Comparison of ENCODE assay signal across 8 cellular contexts in genomic region chr19:29671393-29672076, GRCh38. TPM values are rescaled to one million over a fixed set of nuclear protein-coding genes. Genes with fewer than 3 reads are reported as not detected.
A peak's percentile ranks its signal among the peaks of the same experiment; 100 is the strongest.
DNase-seq lines count a peak whose midpoint lies in the region; ATAC-seq, FAIRE-seq and TF ChIP-seq lines count a peak whose summit lies in the region.

No MANE protein-coding gene starts in this region.

- H3K4me2 ChIP-seq in endothelial cell of umbilical vein (ENCODE audit: insufficient read depth, low read length) = no peak overlapping the region

- DNase-seq in GM12864 (ENCODE audit: low read depth) (peak; percentile 94), endothelial cell of umbilical vein (ENCODE audit: low read depth, low spot score) (peak; percentile 4), prostate gland (ENCODE audit: low spot score) (peak; percentile 54), vagina (ENCODE audit: extremely low spot score in 2 of 2) (no peak), NCI-H226 (no peak)
- DNase-seq in activated CD4-positive, alpha-beta memory T cell treated with anti-CD3 and anti-CD28 coated beads, Interleukin-2, amount 10 ng/mL, durations not matched to agents 7 days and 5 days = peak; percentile 94

- no peak overlapping the region for H2AFZ ChIP-seq in endothelial cell of umbilical vein (ENCODE audit: low read depth, low read length)

- peaks cover 0 to 14% of the 10 kb centered on the region in 2 experiments for H3K36me3 ChIP-seq in endothelial cell of umbilical vein (ENCODE audit: control insufficient read depth in 2 of 2, extremely low read depth in 1 of 2, insufficient read depth in 2 of 2, low read length in 2 of 2)
- H3K36me3 ChIP-seq in prostate gland = peaks cover 13 to 20% of the 10 kb centered on the region in 2 donors
- peaks cover 0 to 28% of the 10 kb centered on the region in 2 donors for H3K36me3 ChIP-seq in vagina

- H3K4me3 ChIP-seq in GM12864 (ENCODE audit: low read depth, low read length) (no peak overlapping the region), endothelial cell of umbilical vein (replicated peaks in 1 of 3; ENCODE audit: insufficient read depth in 1 of 3, low read depth in 1 of 3, low read length in 3 of 3) (no peak overlapping the region), prostate gland (no peak overlapping the region), vagina (no peak overlapping the region)

- H3K27me3 ChIP-seq in endothelial cell of umbilical vein (ENCODE audit: control insufficient read depth in 2 of 2, insufficient read depth in 2 of 2, low read length in 2 of 2) = no peaks in the 10 kb centered on the region
- no peaks in the 10 kb centered on the region for H3K27me3 ChIP-seq in prostate gland (replicated peaks; ENCODE audit: insufficient read depth)
- H3K27me3 ChIP-seq in vagina = no peaks in the 10 kb centered on the region

- H3K4me3 Mint-ChIP-seq in IgD-negative memory B cell = peak overlapping the region; percentile 44 to 87 (median 74)
- H3K4me3 Mint-ChIP-seq in activated CD4-positive, alpha-beta memory T cell treated with anti-CD3 and anti-CD28 coated beads, Interleukin-2, amount 10 ng/mL, durations not matched to agents 7 days and 5 days = peak overlapping the region; percentile 65

- no peaks in the 10 kb centered on the region for H3K36me3 Mint-ChIP-seq in IgD-negative memory B cell
- peaks cover 84% of the 10 kb centered on the region for H3K36me3 Mint-ChIP-seq in activated CD4-positive, alpha-beta memory T cell treated with anti-CD3 and anti-CD28 coated beads, Interleukin-2, amount 10 ng/mL, durations not matched to agents 7 days and 5 days (ENCODE audit: low read depth)

- TF ChIP-seq POLR2A in endothelial cell of umbilical vein (IDR thresholded peaks at IDR 0.05; ENCODE audit: low read depth, low read length) (no peak), prostate gland (IDR thresholded peaks at IDR 0.05) (no peak), vagina (IDR thresholded peaks at IDR 0.05) (no peak)

- no peaks in the 10 kb centered on the region for H4K20me1 ChIP-seq in endothelial cell of umbilical vein (replicated peaks; ENCODE audit: control insufficient read depth, extremely low read depth, insufficient read depth, low read length)

- WGBS in prostate gland = 39% methylated on average over 12 of the region's 12 CpGs

- no peaks in the 10 kb centered on the region for H3K79me2 ChIP-seq in endothelial cell of umbilical vein (ENCODE audit: control insufficient read depth, insufficient read depth, low read length)

- H3K9me3 ChIP-seq in endothelial cell of umbilical vein (replicated peaks; ENCODE audit: control insufficient read depth, insufficient read depth, low read length) (no peaks in the 10 kb centered on the region), prostate gland (no peaks in the 10 kb centered on the region), vagina (no peaks in the 10 kb centered on the region)

- CTCF ChIA-PET in activated CD4-positive, alpha-beta memory T cell treated with anti-CD3 and anti-CD28 coated beads, Interleukin-2, amount 10 ng/mL, durations not matched to agents 7 days and 5 days (lab: Charles Lee) = interaction anchor here (0.6 to 4.1 kb wide), 17 partner anchors 8 to 270 kb away, joined by 3 to 96 read pairs (median 6); partner anchors contain the start of genes C19orf12, POP4 and URI1
- CTCF ChIA-PET in endothelial cell of umbilical vein (lab: Charles Lee) = interaction anchor here (0.8 to 2.2 kb wide), 7 partner anchors 8 to 88 kb away, joined by 3 to 9 read pairs (median 4); no protein-coding TSS in a partner anchor

- peak overlapping the region; percentile 91 to 95 (median 95) for H3K27ac Mint-ChIP-seq in IgD-negative memory B cell
- H3K27ac Mint-ChIP-seq in activated CD4-positive, alpha-beta memory T cell treated with anti-CD3 and anti-CD28 coated beads, Interleukin-2, amount 10 ng/mL, durations not matched to agents 7 days and 5 days = peak overlapping the region; percentile 97

- H3K4me1 ChIP-seq in endothelial cell of umbilical vein (ENCODE audit: control insufficient read depth, extremely low read depth, insufficient read depth, low read length) (peaks cover 8% of the 10 kb centered on the region), prostate gland (replicated peaks) (peaks cover 53% of the 10 kb centered on the region), vagina (peaks cover 87% of the 10 kb centered on the region)

- no peak overlapping the region for H3K9ac ChIP-seq in endothelial cell of umbilical vein (replicated peaks; ENCODE audit: extremely low read depth, insufficient read depth, low read length)

- POLR2A ChIA-PET in activated CD4-positive, alpha-beta memory T cell treated with anti-CD3 and anti-CD28 coated beads, Interleukin-2, amount 10 ng/mL, durations not matched to agents 7 days and 5 days (lab: Charles Lee) = interaction anchor here (0.9 to 4.7 kb wide), 14 partner anchors 9 to 334 kb away, joined by 3 to 108 read pairs (median 6); partner anchors contain the start of genes C19orf12 and POP4
- POLR2A ChIA-PET in endothelial cell of umbilical vein (lab: Charles Lee) = no interaction called here

- no peaks in the 10 kb centered on the region for H3K27me3 Mint-ChIP-seq in IgD-negative memory B cell
- no peaks in the 10 kb centered on the region for H3K27me3 Mint-ChIP-seq in activated CD4-positive, alpha-beta memory T cell treated with anti-CD3 and anti-CD28 coated beads, Interleukin-2, amount 10 ng/mL, durations not matched to agents 7 days and 5 days

- H3K27ac ChIP-seq in endothelial cell of umbilical vein (ENCODE audit: insufficient read depth, low read depth, low read length) (no peak overlapping the region), prostate gland (peak overlapping the region; percentile 49 to 60), vagina (peak overlapping the region; percentile 27)

- TF ChIP-seq CTCF in GM12864 (IDR thresholded peaks at IDR 0.05; ENCODE audit: low read depth, low read length, missing control alignments) (peak; percentile 76), endothelial cell of umbilical vein (IDR thresholded peaks at IDR 0.05; ENCODE audit: extremely low read depth in 1 of 2, insufficient read depth in 1 of 2, low read depth in 1 of 2, low read length in 2 of 2) (no peak), prostate gland (IDR thresholded peaks at IDR 0.05) (peak in 1 of 4 experiments; percentile 7), vagina (IDR thresholded peaks at IDR 0.05) (no peak)

- BruUV-seq in endothelial cell of umbilical vein (replicated peaks; lab: Mats Ljungman, UMichigan) = no TSS peak

- H3K9me1 ChIP-seq in endothelial cell of umbilical vein (replicated peaks; ENCODE audit: control insufficient read depth, extremely low read depth, insufficient read depth, low read length) = no peaks in the 10 kb centered on the region

- peak; percentile 72 for ATAC-seq in GM21528 (IDR thresholded peaks at IDR 0.05; ENCODE audit: low FRiP score, unreplicated experiment)

- dilution Hi-C loops in endothelial cell of umbilical vein (cut with MboI; ENCODE audit: extremely low pct_ligation_motif_present, low sequenced_read_pairs) = no loop called here

- H3K9me3 Mint-ChIP-seq in IgD-negative memory B cell = no peaks in the 10 kb centered on the region
- H3K9me3 Mint-ChIP-seq in activated CD4-positive, alpha-beta memory T cell treated with anti-CD3 and anti-CD28 coated beads, Interleukin-2, amount 10 ng/mL, durations not matched to agents 7 days and 5 days = no peaks in the 10 kb centered on the region

- FAIRE-seq in endothelial cell of umbilical vein (lab: Jason Lieb, UNC) = no peak

- peaks cover 37 to 47% (median 38%) of the 10 kb centered on the region in 3 donors for H3K4me1 Mint-ChIP-seq in IgD-negative memory B cell
- peaks cover 92% of the 10 kb centered on the region for H3K4me1 Mint-ChIP-seq in activated CD4-positive, alpha-beta memory T cell treated with anti-CD3 and anti-CD28 coated beads, Interleukin-2, amount 10 ng/mL, durations not matched to agents 7 days and 5 days

- intact Hi-C loops in endothelial cell of umbilical vein (cut with micrococcal nuclease) = no loop called here
- intact Hi-C loops in prostate gland (cut with DNase I) = no loop called here
- intact Hi-C loops in vagina (cut with DNase I) = no loop called here

TF ChIP-seq in endothelial cell of umbilical vein, 7 proteins besides CTCF, POLR2A, EP300 and RAD21 (continues in another document):
- TF ChIP-seq EZH2 (IDR thresholded peaks at IDR 0.05; ENCODE audit: borderline replicate concordance, low read depth, low read length, severe bottlenecking) (no peak), POLR2AphosphoS5 (IDR thresholded peaks at IDR 0.05; ENCODE audit: insufficient read depth, low read depth, low read length) (no peak), FOS (IDR thresholded peaks at IDR 0.05; ENCODE audit: borderline replicate concordance, insufficient read depth, low read length) (no peak), JUN (IDR thresholded peaks at IDR 0.05; ENCODE audit: borderline replicate concordance, insufficient read depth, insufficient read length, low read depth) (no peak), GATA2 (IDR thresholded peaks at IDR 0.05; ENCODE audit: insufficient read depth, insufficient read length, low read depth, low read length) (no peak)

RNA-seq across cellular contexts. Expression of gene PLEKHF1, which starts 6.3 kb away (rescaled TPM):
- 10.2 TPM for polyA plus RNA-seq in IgD-negative memory B cell
- 10 to 100 TPM; 53.1 to 53.9 TPM for total RNA-seq in activated CD4-positive, alpha-beta memory T cell treated with anti-CD3 and anti-CD28 coated beads, Interleukin-2, amount 10 ng/mL, durations not matched to agents 7 days and 5 days
- 4.0 and 5.5 TPM in 2 replicates for total RNA-seq in endothelial cell of umbilical vein
- 5.5 and 8.4 TPM in 2 replicates for polyA plus RNA-seq in endothelial cell of umbilical vein
- polyA plus RNA-seq in endothelial cell of umbilical vein (2011; cell fraction: cytosol; rRNA removed) = 2.3 and 3.7 TPM in 2 replicates
- polyA plus RNA-seq in endothelial cell of umbilical vein (2011; cell fraction: nucleus; rRNA removed) = 1.9 and 2.7 TPM in 2 replicates
- 3.7 and 4.9 TPM in 2 replicates for polyA plus RNA-seq in endothelial cell of umbilical vein (2012)
- 2.8 and 4.4 TPM in 2 replicates for polyA minus RNA-seq in endothelial cell of umbilical vein
- polyA minus RNA-seq in endothelial cell of umbilical vein (2011; cell fraction: cytosol; rRNA and poly(A)+ RNA removed) = 2.5 TPM
- polyA minus RNA-seq in endothelial cell of umbilical vein (2011; cell fraction: nucleus; rRNA and poly(A)+ RNA removed) = 0.77 and 2.6 TPM in 2 replicates
- total RNA-seq in prostate gland = 10 to 100 TPM; 64.3 to 64.4 TPM
- total RNA-seq in vagina = 37.1 TPM

RNA-seq across cellular contexts. Expression of gene C19orf12, which starts 43.5 kb away (rescaled TPM):
- polyA plus RNA-seq in IgD-negative memory B cell = 17.6 TPM
- 10 to 100 TPM; 39.2 to 40.7 TPM for total RNA-seq in activated CD4-positive, alpha-beta memory T cell treated with anti-CD3 and anti-CD28 coated beads, Interleukin-2, amount 10 ng/mL, durations not matched to agents 7 days and 5 days
- total RNA-seq in endothelial cell of umbilical vein = 22.9 and 23.0 TPM in 2 replicates
- polyA plus RNA-seq in endothelial cell of umbilical vein = 20.4 and 21.3 TPM in 2 replicates
- 15.6 and 18.9 TPM in 2 replicates for polyA plus RNA-seq in endothelial cell of umbilical vein (2011; cell fraction: cytosol; rRNA removed)
- polyA plus RNA-seq in endothelial cell of umbilical vein (2011; cell fraction: nucleus; rRNA removed) = 16.4 and 18.1 TPM in 2 replicates
- polyA plus RNA-seq in endothelial cell of umbilical vein (2012) = 19.5 and 19.6 TPM in 2 replicates
- 7.4 and 9.1 TPM in 2 replicates for polyA minus RNA-seq in endothelial cell of umbilical vein
- 3.4 TPM for polyA minus RNA-seq in endothelial cell of umbilical vein (2011; cell fraction: cytosol; rRNA and poly(A)+ RNA removed)
- 5.0 and 5.3 TPM in 2 replicates for polyA minus RNA-seq in endothelial cell of umbilical vein (2011; cell fraction: nucleus; rRNA and poly(A)+ RNA removed)
- 10 to 100 TPM; 27.9 to 42.4 TPM for total RNA-seq in prostate gland
- 14.2 TPM for total RNA-seq in vagina

Comparison
In these comparisons a context has a peak if more than half of its experiments do, and no peak if none do; other contexts are left out.
1. DNase-seq: peak in GM12864 (single experiment), activated CD4-positive, alpha-beta memory T cell treated with anti-CD3 and anti-CD28 coated beads, Interleukin-2, amount 10 ng/mL, durations not matched to agents 7 days and 5 days (single experiment), endothelial cell of umbilical vein (single experiment) and prostate gland (single experiment); none in vagina (0 of 2) and NCI-H226 (single experiment).